ENCODE assay signal across 20 cellular contexts in the genomic region with DNA sequence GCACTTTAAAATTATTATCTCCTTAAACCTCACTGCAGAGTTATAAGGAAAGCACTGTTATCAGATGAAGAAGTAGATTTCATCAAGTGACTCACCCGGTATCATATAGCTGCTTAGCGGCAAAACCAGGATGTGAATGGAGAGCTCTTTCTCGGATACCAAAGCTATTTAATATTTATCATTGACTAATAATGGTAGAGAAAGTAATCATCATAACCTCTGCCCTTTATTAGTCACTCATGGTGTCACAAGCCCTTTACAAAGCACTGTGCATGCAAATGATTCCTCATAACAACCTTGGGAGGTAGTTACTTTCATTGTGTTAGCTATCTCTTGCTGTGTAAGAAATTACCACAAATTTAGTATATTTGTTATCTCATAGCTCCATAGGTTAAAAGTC.
A peak's percentile ranks its signal among the peaks of the same experiment; 100 is the strongest.
DNase-seq lines count a peak whose midpoint lies in the region; ATAC-seq and TF ChIP-seq lines count a peak whose summit lies in the region.
"Had no signal": no experiment of that assay in that cellular context is flagged by ENCODE, and none has a peak within 500 bp of the region (broad histone marks: within the 10 kb centered on the region; RNA-seq: fewer than 3 reads in every experiment).

No MANE protein-coding gene starts in this region.

- TF ChIP-seq CTCF in tibial nerve (IDR thresholded peaks at IDR 0.05): no peak

- peak; percentile 82 for ATAC-seq in activated CD4-positive, alpha-beta T cell treated with anti-CD3 and anti-CD28 coated beads for 36 hours
- ATAC-seq in GM21381 (IDR thresholded peaks at IDR 0.05; ENCODE audit: unreplicated experiment) (peak; percentile 55), HG03565 (IDR thresholded peaks at IDR 0.05; ENCODE audit: unreplicated experiment) (peak; percentile 57)
- ATAC-seq: naive thymus-derived CD8-positive, alpha-beta T cell had no signal

- H3K27me3 Mint-ChIP-seq in activated CD4-positive, alpha-beta T cell treated with anti-CD3 and anti-CD28 coated beads for 36 hours: no peaks in the 10 kb centered on the region
- H3K27me3 Mint-ChIP-seq: CD4-positive, alpha-beta T cell; naive thymus-derived CD8-positive, alpha-beta T cell; type B pancreatic cell had no signal

- no peak overlapping the region for H3K4me3 Mint-ChIP-seq in activated CD4-positive, alpha-beta T cell treated with anti-CD3 and anti-CD28 coated beads for 36 hours
- H3K4me3 Mint-ChIP-seq: activated naive CD4-positive, alpha-beta T cell treated with anti-CD3 and anti-CD28 coated beads for 36 hours; brain; CD4-positive, alpha-beta T cell; H9; naive thymus-derived CD8-positive, alpha-beta T cell; type B pancreatic cell had no signal

- no peak for TF ChIP-seq POLR2A in tibial nerve (IDR thresholded peaks at IDR 0.05)

- no peak overlapping the region for H3K27ac ChIP-seq in tibial nerve

- POLR2A ChIA-PET in activated CD4-positive, alpha-beta T cell treated with anti-CD3 and anti-CD28 coated beads for 36 hours (lab: Charles Lee): interaction anchor here (0.7 to 1.0 kb wide), 3 partner anchors 33 to 234 kb away, joined by 3 to 4 read pairs (median 4); no protein-coding TSS in a partner anchor

- no peaks in the 10 kb centered on the region for H3K9me3 ChIP-seq in tibial nerve

- WGBS in tibial nerve, 2 donors: 88 to 89% methylated on average over 3 of the region's 3 CpGs

- H3K4me1 Mint-ChIP-seq in activated CD4-positive, alpha-beta T cell treated with anti-CD3 and anti-CD28 coated beads for 36 hours: peaks cover 30% of the 10 kb centered on the region

- H3K27ac Mint-ChIP-seq in activated CD4-positive, alpha-beta T cell treated with anti-CD3 and anti-CD28 coated beads for 36 hours: peak overlapping the region; percentile 79
- H3K27ac Mint-ChIP-seq: brain; CD4-positive, alpha-beta T cell; H9; naive thymus-derived CD8-positive, alpha-beta T cell; progenitor cell of endocrine pancreas; type B pancreatic cell had no signal

- H3K36me3 ChIP-seq in tibial nerve: no peaks in the 10 kb centered on the region

- H3K36me3 Mint-ChIP-seq in activated CD4-positive, alpha-beta T cell treated with anti-CD3 and anti-CD28 coated beads for 36 hours (ENCODE audit: low read depth): peaks cover 4% of the 10 kb centered on the region
- H3K36me3 Mint-ChIP-seq: brain, type B pancreatic cell had no signal

- CTCF ChIA-PET in activated CD4-positive, alpha-beta T cell treated with anti-CD3 and anti-CD28 coated beads for 36 hours (lab: Charles Lee): interaction anchor here (0.6 to 1.0 kb wide), 4 partner anchors 43 to 617 kb away, joined by 3 to 5 read pairs (median 4); no protein-coding TSS in a partner anchor

- no peaks in the 10 kb centered on the region for H3K27me3 ChIP-seq in tibial nerve

- H3K4me3 ChIP-seq in tibial nerve: no peak overlapping the region

- TF ChIP-seq EP300 in tibial nerve (IDR thresholded peaks at IDR 0.05): no peak

- H3K9me3 Mint-ChIP-seq in activated CD4-positive, alpha-beta T cell treated with anti-CD3 and anti-CD28 coated beads for 36 hours (ENCODE audit: low read depth): no peaks in the 10 kb centered on the region
- H3K9me3 Mint-ChIP-seq: activated naive CD4-positive, alpha-beta T cell treated with anti-CD3 and anti-CD28 coated beads for 36 hours; brain; CD4-positive, alpha-beta T cell; H9 had no signal

- intact Hi-C loops in activated CD4-positive, alpha-beta T cell treated with anti-CD3 and anti-CD28 coated beads for 36 hours (cut with DNase I, micrococcal nuclease): loop anchor here (1.0 to 5.0 kb wide), 7 partner anchors 45 to 595 kb away; partner anchors contain the start of gene MAF (in 1 of the 2)

- peak; percentile 17 for DNase-seq in activated CD4-positive, alpha-beta T cell treated with anti-CD3 and anti-CD28 coated beads for 36 hours
- no peak for DNase-seq in activated CD4-positive, alpha-beta T cell treated with anti-CD3 and anti-CD28 coated beads for 1 hour
- peak; percentile 3 for DNase-seq in kidney tubule cell (ENCODE audit: low spot score)
- no peak for DNase-seq in iPS-NIHi7 (ENCODE audit: extremely low spot score)
- no peak for DNase-seq in D341Med (ENCODE audit: low spot score)
- no peak for DNase-seq in tibial nerve (ENCODE audit: low spot score in 2 of 2)
- DNase-seq: activated CD4-positive, alpha-beta T cell treated with anti-CD3 and anti-CD28 coated beads, Interleukin-2, amount 50 U/mL, for 4 hours; activated naive CD4-positive, alpha-beta T cell treated with anti-CD3 and anti-CD28 coated beads for 36 hours; CD4-positive, alpha-beta T cell; EL; H9; MV-4-11; naive thymus-derived CD8-positive, alpha-beta T cell; NCI-H2171 treated with DMSO at 0.1 percent for 48 hours; SIG-M5 had no signal

- peaks cover 0 to 23% (median 0%) of the 10 kb centered on the region in 4 donors for H3K4me1 ChIP-seq in tibial nerve

Comparison
In these comparisons a context has a peak if more than half of its experiments do, and no peak if none do; other contexts are left out.
1. DNase-seq: peak in activated CD4-positive, alpha-beta T cell treated with anti-CD3 and anti-CD28 coated beads for 36 hours (single experiment) and kidney tubule cell (single experiment); none in activated CD4-positive, alpha-beta T cell treated with anti-CD3 and anti-CD28 coated beads for 1 hour (single experiment), iPS-NIHi7 (single experiment), D341Med (single experiment) and tibial nerve (0 of 2).
2. Peak in every context shown above with its lines, with median percentiles within 50 percentile points of each other: ATAC-seq.